In the genomic region with DNA sequence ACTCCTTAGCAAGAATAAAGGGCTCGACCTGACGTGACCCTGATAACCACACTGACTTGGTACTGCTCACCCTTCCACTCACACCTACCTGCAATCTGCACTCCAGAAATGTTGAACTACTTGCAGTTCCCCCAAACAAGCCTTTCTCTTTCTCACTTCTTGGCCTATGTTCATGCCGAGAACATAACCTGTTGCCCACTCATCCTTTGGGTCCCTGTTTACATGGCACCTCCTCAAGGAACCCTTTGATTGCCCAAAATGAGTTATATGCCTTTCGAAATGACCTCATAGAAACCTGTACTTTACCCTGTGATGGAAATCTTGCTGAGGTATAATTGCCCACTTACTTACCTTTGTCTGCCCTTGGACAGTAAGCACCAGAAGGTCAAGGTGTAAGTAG, we compare ENCODE assay signal across 1 cellular context.
TF ChIP-seq lines count a peak whose summit lies in the region.

No MANE protein-coding gene starts in this region.

TF ChIP-seq in HepG2, 621 proteins besides CTCF, POLR2A, EP300 and RAD21:
- TF ChIP-seq ATF7 (IDR thresholded peaks at IDR 0.05) (0 out of 2 replicates have a peak, but pooled peaks have one; percentile 7), ATF7 (CRISPR knock-in tag; IDR thresholded peaks at IDR 0.05) (no peak), NFE2L2 (IDR thresholded peaks at IDR 0.05; ENCODE audit: low read length) (no peak)
TF ChIP-seq in HepG2: peak in this region for 1.
